Comparison of ENCODE assay signal across 8 cellular contexts in the genomic region with DNA sequence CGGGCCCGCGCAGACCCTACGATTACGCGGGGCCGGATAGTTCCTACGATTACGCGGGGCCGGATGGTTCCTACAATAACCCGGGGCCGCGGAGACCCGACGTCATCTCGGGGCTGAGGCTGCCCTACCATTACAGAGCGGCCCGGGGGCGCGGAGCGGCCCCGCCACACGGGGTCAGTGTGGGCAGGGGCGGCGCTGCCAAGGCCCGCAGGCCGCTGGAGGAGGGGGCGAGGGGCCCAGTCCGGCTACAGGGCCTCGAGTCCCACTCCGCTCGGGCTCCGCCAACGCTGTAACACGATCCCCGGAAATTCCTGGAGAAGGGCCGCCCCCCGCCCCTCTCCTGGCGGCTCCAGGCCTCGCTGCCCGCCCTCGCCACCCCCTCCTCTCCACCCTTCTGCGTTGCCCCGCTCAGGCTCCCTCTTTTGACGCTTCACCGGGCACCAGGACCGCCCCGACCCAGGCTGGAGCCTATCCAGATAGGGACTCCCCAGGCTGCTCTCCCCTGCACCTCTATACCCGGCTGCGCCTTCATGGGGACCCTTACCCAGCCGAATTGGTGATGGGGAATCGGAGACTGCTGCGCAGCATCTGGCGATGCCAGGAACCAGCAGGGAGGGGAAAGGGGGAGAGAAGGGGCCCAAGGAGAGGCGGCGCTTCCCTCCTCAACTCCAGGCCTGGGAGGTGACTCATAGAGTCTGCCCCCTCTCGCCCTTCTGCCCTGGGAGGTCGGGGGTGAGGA. TPM values are rescaled to one million over a fixed set of nuclear protein-coding genes. Genes with fewer than 3 reads are reported as not detected.
DNase-seq lines count a peak whose midpoint lies in the region; ATAC-seq and TF ChIP-seq lines count a peak whose summit lies in the region.

A gene with protein sequence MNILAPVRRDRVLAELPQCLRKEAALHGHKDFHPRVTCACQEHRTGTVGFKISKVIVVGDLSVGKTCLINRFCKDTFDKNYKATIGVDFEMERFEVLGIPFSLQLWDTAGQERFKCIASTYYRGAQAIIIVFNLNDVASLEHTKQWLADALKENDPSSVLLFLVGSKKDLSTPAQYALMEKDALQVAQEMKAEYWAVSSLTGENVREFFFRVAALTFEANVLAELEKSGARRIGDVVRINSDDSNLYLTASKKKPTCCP (minus strand): TSS at position 291 of the 739 bp plus-strand sequence. CDS start 602 bp downstream, outside the sequence.

- peaks cover 31% of the 10 kb centered on the region for H3K36me3 Mint-ChIP-seq in activated naive CD4-positive, alpha-beta T cell treated with anti-CD3 and anti-CD28 coated beads for 36 hours (ENCODE audit: low read depth)

- WGBS in body of pancreas, 2 donors: 27 to 54% methylated on average over 7 to 58 of the region's 59 CpGs
- no CpG with 5 or more reads among the region's 59 CpGs for WGBS in iPS DF 6.9 (ENCODE audit: insufficient coverage, insufficient read length)

- ATAC-seq in body of pancreas (no peak), HG02610 (IDR thresholded peaks at IDR 0.05; ENCODE audit: unreplicated experiment) (no peak), GM21723 (IDR thresholded peaks at IDR 0.05; ENCODE audit: unreplicated experiment) (no peak)

- peak in 1 of 3 donors; percentile 3 for TF ChIP-seq POLR2A in body of pancreas (IDR thresholded peaks at IDR 0.05)

- H3K27ac Mint-ChIP-seq in activated naive CD4-positive, alpha-beta T cell treated with anti-CD3 and anti-CD28 coated beads for 36 hours: peak within 1 kb of the TSS; percentile 59

- CTCF ChIA-PET in activated naive CD4-positive, alpha-beta T cell treated with anti-CD3 and anti-CD28 coated beads for 36 hours (lab: Charles Lee): interaction anchor here (1.0 kb wide), 1 partner anchor 69 kb away, joined by 3 read pairs; no protein-coding TSS in a partner anchor

- H3K9me3 ChIP-seq in body of pancreas (no peaks in the 10 kb centered on the region), iPS DF 6.9 (ENCODE audit: control insufficient read depth, insufficient read depth, low read length) (no peaks in the 10 kb centered on the region)

- intact Hi-C loops in activated naive CD4-positive, alpha-beta T cell treated with anti-CD3 and anti-CD28 coated beads for 36 hours (cut with micrococcal nuclease): loop anchor here (2.0 kb wide), 2 partner anchors 55 to 71 kb away; a partner anchor contains a TSS
- intact Hi-C loops in body of pancreas (cut with DNase I): no loop called here

- H3K27me3 Mint-ChIP-seq in activated naive CD4-positive, alpha-beta T cell treated with anti-CD3 and anti-CD28 coated beads for 36 hours (ENCODE audit: low read depth): peaks cover 25% of the 10 kb centered on the region

- H3K27ac ChIP-seq in body of pancreas (peak within 1 kb of the TSS; percentile 38 to 77 (median 74)), iPS DF 6.9 (ENCODE audit: low read length) (peak within 1 kb of the TSS; percentile 38)

- H3K4me1 ChIP-seq in body of pancreas: peaks cover 28% of the 10 kb centered on the region
- no peaks in the 10 kb centered on the region; the same call in 1 of the 2 replicates for H3K4me1 ChIP-seq in iPS DF 6.9 (ENCODE audit: control insufficient read depth, insufficient read depth, low read length)

- TF ChIP-seq CTCF in body of pancreas (IDR thresholded peaks at IDR 0.05): no peak

- DNase-seq in activated naive CD4-positive, alpha-beta T cell treated with anti-CD3 and anti-CD28 coated beads for 36 hours: peak; percentile 22
- DNase-seq in activated naive CD4-positive, alpha-beta T cell treated with Interleukin-2 at 50 U/mL for 16 hours: no peak
- DNase-seq in NCI-H82 treated with DMSO at 0.1 percent for 48 hours (lab: John Stamatoyannopoulos, UW; ENCODE audit: unreplicated experiment) (peak; percentile 66), body of pancreas (peak in 3 of 4 donors; percentile 31 to 48 (median 40)), iPS DF 6.9 (ENCODE audit: low read depth, low spot score) (peak; percentile 82), renal cortical epithelial cell (ENCODE audit: low read depth) (peak; percentile 68)

- H3K4me3 Mint-ChIP-seq in activated naive CD4-positive, alpha-beta T cell treated with anti-CD3 and anti-CD28 coated beads for 36 hours: peak within 1 kb of the TSS; percentile 66

- H3K4me1 Mint-ChIP-seq in activated naive CD4-positive, alpha-beta T cell treated with anti-CD3 and anti-CD28 coated beads for 36 hours (ENCODE audit: low read depth): peaks cover 33% of the 10 kb centered on the region

- peaks cover 3 to 7% of the 10 kb centered on the region in 2 donors for H3K36me3 ChIP-seq in body of pancreas (replicated peaks in 1 of 2; ENCODE audit: insufficient read depth in 1 of 2, low read depth in 2 of 2)
- H3K36me3 ChIP-seq in iPS DF 6.9 (ENCODE audit: control insufficient read depth, insufficient read depth, low read length): peaks cover 24% of the 10 kb centered on the region

- no peak within 1 kb of the TSS for H3K4me3 ChIP-seq in body of pancreas
- peak within 1 kb of the TSS; percentile 86 for H3K4me3 ChIP-seq in iPS DF 6.9 (ENCODE audit: low read length)

- no peaks in the 10 kb centered on the region for H3K9me3 Mint-ChIP-seq in activated naive CD4-positive, alpha-beta T cell treated with anti-CD3 and anti-CD28 coated beads for 36 hours

- H3K27me3 ChIP-seq in body of pancreas: peaks cover 0 to 6% of the 10 kb centered on the region in 2 donors
- no peaks in the 10 kb centered on the region for H3K27me3 ChIP-seq in iPS DF 6.9 (ENCODE audit: control insufficient read depth, insufficient read depth, low read length)

RNA-seq across cellular contexts. Expression of the gene that starts here (rescaled TPM):
- 10 to 100 TPM; 10.2 to 12.3 TPM for total RNA-seq in activated naive CD4-positive, alpha-beta T cell treated with anti-CD3 and anti-CD28 coated beads for 36 hours
- total RNA-seq in body of pancreas (10 to 100 TPM; 18.2 to 61.3 TPM), renal cortical epithelial cell (131 and 208 TPM in 2 replicates)
